14 cellular contexts compared by ENCODE assay signal in the genomic region with DNA sequence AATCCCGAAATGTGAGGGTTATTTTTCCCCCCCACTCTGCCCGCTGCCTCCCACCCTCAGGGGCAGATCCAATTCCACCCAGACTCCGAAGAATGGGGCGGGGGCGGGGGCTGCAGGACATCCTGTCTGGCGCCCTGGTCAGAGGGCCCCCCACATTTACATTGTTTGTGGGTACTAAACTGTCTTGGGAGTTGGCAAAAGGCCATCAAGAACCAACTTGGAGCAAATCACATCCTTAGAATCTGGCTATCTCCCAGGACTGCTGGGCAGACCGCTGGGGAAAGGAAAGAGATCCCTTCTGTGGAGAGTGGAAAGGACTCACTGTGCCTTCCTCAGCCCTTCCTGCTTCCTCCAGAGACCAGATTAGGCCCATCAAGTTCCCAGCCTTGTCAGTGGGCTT. TPM values are rescaled to one million over a fixed set of nuclear protein-coding genes. Genes with fewer than 3 reads are reported as not detected.
DNase-seq lines count a peak whose midpoint lies in the region; ATAC-seq and TF ChIP-seq lines count a peak whose summit lies in the region.
"Had no signal": no experiment of that assay in that cellular context is flagged by ENCODE, and none has a peak within 500 bp of the region (broad histone marks: within the 10 kb centered on the region; RNA-seq: fewer than 3 reads in every experiment).

No MANE protein-coding gene starts in this region.

- ATAC-seq in HG03565 (IDR thresholded peaks at IDR 0.05; ENCODE audit: unreplicated experiment) = no peak
- ATAC-seq: mucosa of descending colon had no signal

- H3K36me3 Mint-ChIP-seq in MCF 10A (ENCODE audit: insufficient read depth, unreplicated experiment) = peaks cover 38% of the 10 kb centered on the region
- no peaks in the 10 kb centered on the region for H3K36me3 Mint-ChIP-seq in CD4-positive, alpha-beta memory T cell

- intact Hi-C loops in MCF 10A (cut with micrococcal nuclease) (no loop called here), lower leg skin (cut with DNase I; ENCODE audit: low total_unique reads) (no loop called here)
- intact Hi-C loops in CD4-positive, alpha-beta memory T cell (cut with micrococcal nuclease) = no loop called here

- no peaks in the 10 kb centered on the region for H3K36me3 ChIP-seq in stomach smooth muscle (ENCODE audit: control insufficient read depth in 2 of 2, insufficient read depth in 2 of 2, low read length in 2 of 2)
- H3K36me3 ChIP-seq in CD4-positive, alpha-beta memory T cell (ENCODE audit: insufficient read depth, low read length) = no peaks in the 10 kb centered on the region

- peak overlapping the region in 1 of 2 donors; percentile 83 for H3K9ac ChIP-seq in stomach smooth muscle (ENCODE audit: low read length in 2 of 2)

- no peaks in the 10 kb centered on the region for H3K27me3 Mint-ChIP-seq in MCF 10A (ENCODE audit: insufficient read depth, unreplicated experiment)
- no peaks in the 10 kb centered on the region for H3K27me3 Mint-ChIP-seq in CD4-positive, alpha-beta memory T cell

- peaks cover 0 to 3% of the 10 kb centered on the region in 2 donors for H3K27me3 ChIP-seq in stomach smooth muscle (ENCODE audit: control insufficient read depth in 1 of 2, insufficient read depth in 2 of 2, low read length in 2 of 2)
- no peaks in the 10 kb centered on the region for H3K27me3 ChIP-seq in CD4-positive, alpha-beta memory T cell (ENCODE audit: insufficient read depth, low read length)

- no TSS peak for BruUV-seq in MCF 10A (replicated peaks; lab: Mats Ljungman, UMichigan)

- H3K4me1 ChIP-seq in stomach smooth muscle (ENCODE audit: control insufficient read depth, insufficient read depth, low read length) = peaks cover 30% of the 10 kb centered on the region
- peaks cover 19% of the 10 kb centered on the region for H3K4me1 ChIP-seq in CD4-positive, alpha-beta memory T cell (ENCODE audit: insufficient read depth, low read length)

- POLR2A ChIA-PET in MCF 10A (lab: Yijun Ruan, JAX) = interaction anchor here (1.3 to 17.4 kb wide), 11 partner anchors 10 to 306 kb away, joined by 3 to 364 read pairs (median 14); partner anchors contain the start of gene GSG1
- POLR2A ChIA-PET in CD4-positive, alpha-beta memory T cell (lab: Charles Lee; ENCODE audit: partially characterized antibody) = no interaction called here

- peak overlapping the region; percentile 82 for H3K27ac Mint-ChIP-seq in MCF 10A (ENCODE audit: low read depth, unreplicated experiment)
- H3K27ac Mint-ChIP-seq in CD4-positive, alpha-beta memory T cell = no peak overlapping the region

- H3K27ac ChIP-seq in stomach smooth muscle (ENCODE audit: low read length) = peak overlapping the region; percentile 4
- no peak overlapping the region for H3K27ac ChIP-seq in CD4-positive, alpha-beta memory T cell (ENCODE audit: low read depth, low read length)
- H3K27ac ChIP-seq: VCaP had no signal

- DNase-seq in HT1080 (ENCODE audit: low read depth) (peak; percentile 69), MCF 10A (ENCODE audit: unreplicated experiment) (peak; percentile 61), lower leg skin (ENCODE audit: low spot score in 2 of 2) (no peak), NCI-H2081 treated with DMSO at 0.1 percent for 48 hours (lab: John Stamatoyannopoulos, UW) (no peak), NAMALWA (ENCODE audit: low spot score) (no peak)
- DNase-seq in CD4-positive, alpha-beta memory T cell = no peak
- DNase-seq: activated gamma-delta T cell treated with Interleukin-2 at 50 U/mL for 16 hours; DND-41; H7; mucosa of descending colon; stimulated activated CD4-positive, alpha-beta T cell treated with anti-CD3 and anti-CD28 coated beads, Interleukin-4, amount 100 ng/mL, for 4 hours had no signal

- H3K4me3 Mint-ChIP-seq in MCF 10A (ENCODE audit: unreplicated experiment) = peak overlapping the region; percentile 79
- H3K4me3 Mint-ChIP-seq in CD4-positive, alpha-beta memory T cell = no peak overlapping the region

- CTCF ChIA-PET in MCF 10A (lab: Yijun Ruan, JAX) = interaction anchor here (0.7 to 4.5 kb wide), 7 partner anchors 13 to 307 kb away, joined by 3 to 46 read pairs (median 4); no protein-coding TSS in a partner anchor
- CTCF ChIA-PET in CD4-positive, alpha-beta memory T cell (lab: Charles Lee; ENCODE audit: partially characterized antibody) = no interaction called here

- peaks cover 62% of the 10 kb centered on the region for H3K4me1 Mint-ChIP-seq in MCF 10A (ENCODE audit: insufficient read depth, unreplicated experiment)
- H3K4me1 Mint-ChIP-seq in CD4-positive, alpha-beta memory T cell = peaks cover 21 to 32% (median 26%) of the 10 kb centered on the region in 4 donors

- H3K4me3 ChIP-seq in lower leg skin (ENCODE audit: low read depth, poor library complexity, severe bottlenecking) (peak overlapping the region; percentile 11), stomach smooth muscle (ENCODE audit: low read length in 2 of 2) (peak overlapping the region; percentile 41 to 78)
- no peak overlapping the region for H3K4me3 ChIP-seq in CD4-positive, alpha-beta memory T cell (ENCODE audit: low read length in 2 of 2)
- H3K4me3 ChIP-seq: mucosa of descending colon had no signal

- TF ChIP-seq CTCF in MCF 10A (IDR thresholded peaks at IDR 0.05; ENCODE audit: unreplicated experiment) = no peak
- no peak for TF ChIP-seq CTCF in lower leg skin (IDR thresholded peaks at IDR 0.05)

- 5 to 24% methylated on average over 7 of the region's 7 CpGs for WGBS in lower leg skin, 2 donors

- TF ChIP-seq POLR2A in lower leg skin (IDR thresholded peaks at IDR 0.05) = no peak

- H3K9me3 ChIP-seq in stomach smooth muscle (ENCODE audit: control insufficient read depth in 2 of 2, low read length in 2 of 2) = no peaks in the 10 kb centered on the region
- no peaks in the 10 kb centered on the region for H3K9me3 ChIP-seq in CD4-positive, alpha-beta memory T cell (ENCODE audit: control insufficient read depth in 1 of 2, low read length in 2 of 2)
- H3K9me3 ChIP-seq: mucosa of descending colon had no signal

- H3K9me3 Mint-ChIP-seq in MCF 10A (ENCODE audit: unreplicated experiment) = no peaks in the 10 kb centered on the region
- H3K9me3 Mint-ChIP-seq in CD4-positive, alpha-beta memory T cell = no peaks in the 10 kb centered on the region

RNA-seq across cellular contexts. Expression of gene EMP1, which starts 2.4 kb away (rescaled TPM):
- 58.8 and 248 TPM in 2 replicates for total RNA-seq in HT1080 (2014; rRNA removed; shearing (Covaris generic))
- polyA plus RNA-seq in HT1080 (2015; cell fraction: cytosol; rRNA removed) = 380 and 384 TPM in 2 replicates
- polyA plus RNA-seq in HT1080 (2015; cell fraction: nucleus; rRNA removed) = 358 and 396 TPM in 2 replicates
- 193 and 230 TPM in 2 replicates for total RNA-seq in MCF 10A (2022)
- 100 to 1,000 TPM; 237 to 838 (median 402) TPM for total RNA-seq in lower leg skin
- total RNA-seq in CD4-positive, alpha-beta memory T cell = 1 to 10 TPM; 4.5 to 5.8 TPM
- polyA plus RNA-seq in CD4-positive, alpha-beta memory T cell = 1 to 10 TPM in 1 of 2 donors, under 1 TPM in 1; 0.50 to 1.8 TPM

Comparison
In these comparisons a context has a peak if more than half of its experiments do, and no peak if none do; other contexts are left out.
1. DNase-seq: peak in HT1080 (single experiment) and MCF 10A (single experiment); none in lower leg skin (0 of 2), NCI-H2081 treated with DMSO at 0.1 percent for 48 hours (single experiment), NAMALWA (single experiment) and CD4-positive, alpha-beta memory T cell (0 of 5).
2. H3K4me3 ChIP-seq: peak in lower leg skin (single experiment) and stomach smooth muscle (2 of 2); none in CD4-positive, alpha-beta memory T cell (0 of 2).